18 cellular contexts compared by ENCODE assay signal in genomic region chr4:152644130-152644529, GRCh38. TPM values are rescaled to one million over a fixed set of nuclear protein-coding genes. Genes with fewer than 3 reads are reported as not detected.
A peak's percentile ranks its signal among the peaks of the same experiment; 100 is the strongest.
DNase-seq lines count a peak whose midpoint lies in the region; ATAC-seq, FAIRE-seq and TF ChIP-seq lines count a peak whose summit lies in the region.
"Had no signal": no experiment of that assay in that cellular context is flagged by ENCODE, and none has a peak within 500 bp of the region (broad histone marks: within the 10 kb centered on the region; RNA-seq: fewer than 3 reads in every experiment).

No MANE protein-coding gene starts in this region.

- no peak overlapping the region for H3K4me3 ChIP-seq in naive thymus-derived CD4-positive, alpha-beta T cell (ENCODE audit: low read length)
- H3K4me3 ChIP-seq in brain microvascular endothelial cell (ENCODE audit: low read depth, low read length) = no peak overlapping the region
- H3K4me3 ChIP-seq: esophagus squamous epithelium, ovary, upper lobe of right lung had no signal

- FAIRE-seq in GM12892 (lab: Jason Lieb, UNC) = peak; percentile 78
- FAIRE-seq: H1, HTR-8/SVneo, islet of Langerhans had no signal

- H3K27me3 Mint-ChIP-seq in activated CD8-positive, alpha-beta memory T cell treated with anti-CD3 and anti-CD28 coated beads, Interleukin-2, amount 10 ng/mL, durations not matched to agents 7 days and 5 days = no peaks in the 10 kb centered on the region
- H3K27me3 Mint-ChIP-seq in activated CD4-positive, alpha-beta memory T cell treated with anti-CD3 and anti-CD28 coated beads, Interleukin-2, amount 10 ng/mL, durations not matched to agents 7 days and 5 days = no peaks in the 10 kb centered on the region
- no peaks in the 10 kb centered on the region for H3K27me3 Mint-ChIP-seq in naive thymus-derived CD4-positive, alpha-beta T cell

- peaks cover 0 to 5% (median 0%) of the 10 kb centered on the region in 3 experiments for H3K36me3 ChIP-seq in naive thymus-derived CD4-positive, alpha-beta T cell (ENCODE audit: control insufficient read depth in 2 of 3, insufficient read depth in 3 of 3, low read length in 3 of 3)
- no peaks in the 10 kb centered on the region for H3K36me3 ChIP-seq in brain microvascular endothelial cell (replicated peaks)
- H3K36me3 ChIP-seq: ovary, upper lobe of right lung had no signal

- intact Hi-C loops in naive thymus-derived CD4-positive, alpha-beta T cell (cut with micrococcal nuclease) = loop anchor here (5.0 kb wide), 3 partner anchors 33 to 1282 kb away; partner anchors contain the start of gene TMEM154 (in 1 of the 2)

- peaks cover 0 to 15% of the 10 kb centered on the region in 2 donors for H3K4me1 ChIP-seq in naive thymus-derived CD4-positive, alpha-beta T cell (ENCODE audit: control insufficient read depth in 2 of 2, insufficient read depth in 2 of 2, low read length in 2 of 2)
- H3K4me1 ChIP-seq: upper lobe of right lung had no signal

- H3K9me3 Mint-ChIP-seq in activated CD8-positive, alpha-beta memory T cell treated with anti-CD3 and anti-CD28 coated beads, Interleukin-2, amount 10 ng/mL, durations not matched to agents 7 days and 5 days (ENCODE audit: low read depth) = no peaks in the 10 kb centered on the region
- no peaks in the 10 kb centered on the region for H3K9me3 Mint-ChIP-seq in activated CD4-positive, alpha-beta memory T cell treated with anti-CD3 and anti-CD28 coated beads, Interleukin-2, amount 10 ng/mL, durations not matched to agents 7 days and 5 days
- H3K9me3 Mint-ChIP-seq in naive thymus-derived CD4-positive, alpha-beta T cell = no peaks in the 10 kb centered on the region

- no peak overlapping the region for H3K4me3 Mint-ChIP-seq in activated CD8-positive, alpha-beta memory T cell treated with anti-CD3 and anti-CD28 coated beads, Interleukin-2, amount 10 ng/mL, durations not matched to agents 7 days and 5 days
- H3K4me3 Mint-ChIP-seq in activated CD4-positive, alpha-beta memory T cell treated with anti-CD3 and anti-CD28 coated beads, Interleukin-2, amount 10 ng/mL, durations not matched to agents 7 days and 5 days = no peak overlapping the region
- H3K4me3 Mint-ChIP-seq in naive thymus-derived CD4-positive, alpha-beta T cell = no peak overlapping the region

- peaks cover 33% of the 10 kb centered on the region for H3K4me1 Mint-ChIP-seq in activated CD8-positive, alpha-beta memory T cell treated with anti-CD3 and anti-CD28 coated beads, Interleukin-2, amount 10 ng/mL, durations not matched to agents 7 days and 5 days
- peaks cover 55% of the 10 kb centered on the region for H3K4me1 Mint-ChIP-seq in activated CD4-positive, alpha-beta memory T cell treated with anti-CD3 and anti-CD28 coated beads, Interleukin-2, amount 10 ng/mL, durations not matched to agents 7 days and 5 days
- peaks cover 0 to 26% (median 9%) of the 10 kb centered on the region in 7 donors for H3K4me1 Mint-ChIP-seq in naive thymus-derived CD4-positive, alpha-beta T cell

- in situ Hi-C loops in brain microvascular endothelial cell (cut with HindIII; ENCODE audit: low pct_ligation_motif_present, low sequenced_read_pairs) = no loop called here

- POLR2A ChIA-PET in activated CD4-positive, alpha-beta memory T cell treated with anti-CD3 and anti-CD28 coated beads, Interleukin-2, amount 10 ng/mL, durations not matched to agents 7 days and 5 days (lab: Charles Lee) = interaction anchor here (1.9 to 4.2 kb wide), 2 partner anchors 35 to 108 kb away, joined by 14 to 32 read pairs; partner anchors contain the start of genes FBXW7 and TMEM154
- POLR2A ChIA-PET in naive thymus-derived CD4-positive, alpha-beta T cell (lab: Charles Lee) = interaction anchor here (1.0 to 1.6 kb wide), 2 partner anchors 11 to 127 kb away, joined by 3 to 5 read pairs; no protein-coding TSS in a partner anchor

- DNase-seq in activated CD8-positive, alpha-beta memory T cell treated with anti-CD3 and anti-CD28 coated beads, Interleukin-2, amount 10 ng/mL, durations not matched to agents 7 days and 5 days = no peak
- no peak for DNase-seq in activated CD8-positive, alpha-beta memory T cell treated with anti-CD3 and anti-CD28 coated beads for 24 hours
- no peak for DNase-seq in GM12892 (ENCODE audit: insufficient read length)
- no peak for DNase-seq in activated CD4-positive, alpha-beta memory T cell treated with anti-CD3 and anti-CD28 coated beads, Interleukin-2, amount 10 ng/mL, durations not matched to agents 7 days and 5 days
- no peak for DNase-seq in naive thymus-derived CD4-positive, alpha-beta T cell
- DNase-seq in NCI-H1694 treated with DMSO at 0.1 percent for 48 hours (lab: John Stamatoyannopoulos, UW) = no peak
- DNase-seq in brain microvascular endothelial cell = no peak
- DNase-seq in medulla oblongata (ENCODE audit: extremely low spot score) = no peak
- DNase-seq: activated CD4-positive, alpha-beta T cell treated with anti-CD3 and anti-CD28 coated beads for 1 hour; esophagus squamous epithelium; head of caudate nucleus; NCI-H2081; NCI-H748 treated with DMSO at 0.1 percent for 48 hours; ovary; upper lobe of right lung had no signal

- TF ChIP-seq POLR2A in GM12892 (IDR thresholded peaks at IDR 0.05; ENCODE audit: low read depth, low read length) = no peak

- H3K27me3 ChIP-seq in naive thymus-derived CD4-positive, alpha-beta T cell (ENCODE audit: control insufficient read depth in 2 of 2, insufficient read depth in 2 of 2, low read length in 2 of 2) = no peaks in the 10 kb centered on the region
- H3K27me3 ChIP-seq in brain microvascular endothelial cell (replicated peaks) = no peaks in the 10 kb centered on the region
- H3K27me3 ChIP-seq: esophagus squamous epithelium, ovary, upper lobe of right lung had no signal

- TF ChIP-seq CTCF in brain microvascular endothelial cell (IDR thresholded peaks at IDR 0.05; ENCODE audit: low read depth, low read length, missing control alignments) = no peak

- CTCF ChIA-PET in activated CD8-positive, alpha-beta memory T cell treated with anti-CD3 and anti-CD28 coated beads, Interleukin-2, amount 10 ng/mL, durations not matched to agents 7 days and 5 days (lab: Charles Lee) = interaction anchor here (0.9 to 10.4 kb wide), 3 partner anchors 9 to 145 kb away, joined by 3 to 150 read pairs (median 6); no protein-coding TSS in a partner anchor
- CTCF ChIA-PET in activated CD4-positive, alpha-beta memory T cell treated with anti-CD3 and anti-CD28 coated beads, Interleukin-2, amount 10 ng/mL, durations not matched to agents 7 days and 5 days (lab: Charles Lee) = interaction anchor here (0.7 to 10.5 kb wide), 5 partner anchors 34 to 143 kb away, joined by 3 to 155 read pairs (median 4); no protein-coding TSS in a partner anchor
- CTCF ChIA-PET in naive thymus-derived CD4-positive, alpha-beta T cell (lab: Charles Lee) = interaction anchor here (1.2 to 11.0 kb wide), 2 partner anchors 34 to 142 kb away, joined by 4 to 167 read pairs; no protein-coding TSS in a partner anchor

- no peaks in the 10 kb centered on the region for H3K9me3 ChIP-seq in naive thymus-derived CD4-positive, alpha-beta T cell (ENCODE audit: control insufficient read depth in 2 of 3, low read length in 3 of 3)
- H3K9me3 ChIP-seq: esophagus squamous epithelium, ovary, upper lobe of right lung had no signal

- peak overlapping the region; percentile 83 for H3K27ac Mint-ChIP-seq in activated CD8-positive, alpha-beta memory T cell treated with anti-CD3 and anti-CD28 coated beads, Interleukin-2, amount 10 ng/mL, durations not matched to agents 7 days and 5 days
- peak overlapping the region; percentile 79 for H3K27ac Mint-ChIP-seq in activated CD4-positive, alpha-beta memory T cell treated with anti-CD3 and anti-CD28 coated beads, Interleukin-2, amount 10 ng/mL, durations not matched to agents 7 days and 5 days
- peak overlapping the region in 6 of 9 donors; percentile 19 to 79 (median 63) for H3K27ac Mint-ChIP-seq in naive thymus-derived CD4-positive, alpha-beta T cell

- no peak overlapping the region for H3K27ac ChIP-seq in naive thymus-derived CD4-positive, alpha-beta T cell (ENCODE audit: low read depth, low read length)
- H3K27ac ChIP-seq in brain microvascular endothelial cell = no peak overlapping the region
- H3K27ac ChIP-seq: esophagus squamous epithelium, ovary, upper lobe of right lung had no signal

- ATAC-seq in activated CD8-positive, alpha-beta memory T cell treated with anti-CD3 and anti-CD28 coated beads, Interleukin-2, amount 10 ng/mL, durations not matched to agents 7 days and 5 days = no peak
- no peak for ATAC-seq in naive thymus-derived CD4-positive, alpha-beta T cell

- H3K36me3 Mint-ChIP-seq in activated CD8-positive, alpha-beta memory T cell treated with anti-CD3 and anti-CD28 coated beads, Interleukin-2, amount 10 ng/mL, durations not matched to agents 7 days and 5 days = peaks cover 8% of the 10 kb centered on the region
- H3K36me3 Mint-ChIP-seq in activated CD4-positive, alpha-beta memory T cell treated with anti-CD3 and anti-CD28 coated beads, Interleukin-2, amount 10 ng/mL, durations not matched to agents 7 days and 5 days (ENCODE audit: low read depth) = peaks cover 53% of the 10 kb centered on the region
- H3K36me3 Mint-ChIP-seq in naive thymus-derived CD4-positive, alpha-beta T cell = peaks cover 0 to 45% (median 15%) of the 10 kb centered on the region in 5 donors

RNA-seq across cellular contexts. Expression of gene TMEM154, which starts 35.7 kb away (rescaled TPM):
- total RNA-seq in activated CD8-positive, alpha-beta memory T cell treated with anti-CD3 and anti-CD28 coated beads, Interleukin-2, amount 10 ng/mL, durations not matched to agents 7 days and 5 days = 10 to 100 TPM; 23.9 to 25.4 TPM
- polyA plus RNA-seq in GM12892 (2012; ENCODE audit: missing spikeins) = 22.3 TPM
- 10 to 100 TPM; 47.1 to 50.0 TPM for total RNA-seq in activated CD4-positive, alpha-beta memory T cell treated with anti-CD3 and anti-CD28 coated beads, Interleukin-2, amount 10 ng/mL, durations not matched to agents 7 days and 5 days
- total RNA-seq in naive thymus-derived CD4-positive, alpha-beta T cell = 10 to 100 TPM; 21.3 to 46.8 (median 36.9) TPM
- 10 to 100 TPM; 27.3 to 44.1 TPM for polyA plus RNA-seq in naive thymus-derived CD4-positive, alpha-beta T cell
